Comparison of ENCODE assay signal across 25 cellular contexts in the genomic region with DNA sequence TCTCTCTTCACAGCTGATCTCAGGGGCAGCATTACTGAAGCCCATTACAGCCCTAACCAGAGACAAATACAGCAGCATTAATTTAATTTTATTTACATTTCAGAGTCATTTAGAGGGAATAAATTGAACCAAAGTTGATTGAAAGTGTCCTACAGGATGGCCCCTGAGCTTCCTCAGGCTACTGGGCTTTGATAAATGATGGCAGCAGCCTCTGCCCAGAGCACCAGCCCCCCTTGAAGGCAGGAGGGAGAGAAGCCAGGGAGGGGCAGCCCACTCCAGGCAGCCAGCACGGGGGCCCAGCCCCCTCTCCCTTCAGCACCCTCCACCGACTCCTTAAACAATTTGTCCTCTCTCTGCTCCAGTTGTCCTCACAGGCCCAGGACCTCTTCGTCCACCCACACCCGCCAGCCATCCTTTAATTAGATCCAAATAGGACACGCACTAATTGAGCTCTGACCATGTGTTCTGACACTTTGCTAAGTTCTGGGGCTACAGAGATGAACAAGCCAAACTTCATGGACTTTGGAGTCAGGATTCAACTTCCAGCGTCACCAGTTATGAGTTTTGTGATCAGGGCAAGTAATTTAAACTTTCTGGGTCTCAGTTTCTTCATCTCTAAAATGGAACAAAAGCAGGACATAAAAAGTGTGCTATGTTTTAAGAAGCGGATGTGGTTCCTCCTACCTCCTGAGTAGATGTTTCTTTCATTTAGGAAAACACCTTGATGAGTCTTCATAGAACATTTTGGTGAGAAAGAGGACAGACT. TPM values are rescaled to one million over a fixed set of nuclear protein-coding genes. Genes with fewer than 3 reads are reported as not detected.
A peak's percentile ranks its signal among the peaks of the same experiment; 100 is the strongest.
DNase-seq lines count a peak whose midpoint lies in the region; ATAC-seq, FAIRE-seq and TF ChIP-seq lines count a peak whose summit lies in the region.
"Had no signal": no experiment of that assay in that cellular context is flagged by ENCODE, and none has a peak within 500 bp of the region (broad histone marks: within the 10 kb centered on the region; RNA-seq: fewer than 3 reads in every experiment).

No MANE protein-coding gene starts in this region.

- H3K4me1 ChIP-seq in K562 (replicated peaks in 1 of 2; ENCODE audit: control insufficient read depth in 2 of 2, insufficient read depth in 2 of 2, low read length in 2 of 2) (no peaks in the 10 kb centered on the region), lower lobe of right lung (peaks cover 6% of the 10 kb centered on the region)
- H3K4me1 ChIP-seq: SJSA1 had no signal

- 3% methylated on average over 7 of the region's 7 CpGs for WGBS in K562 (ENCODE audit: insufficient coverage, low coverage, missing lambda C conversion rate)

- no peak overlapping the region for H3K9ac ChIP-seq in K562 (ENCODE audit: insufficient read depth in 1 of 2, low read depth in 2 of 2, low read length in 2 of 2)

- intact Hi-C loops in cardiac septum (cut with DNase I) (no loop called here), left ventricle myocardium superior (cut with micrococcal nuclease) (no loop called here), K562 (cut with micrococcal nuclease) (no loop called here), lower lobe of right lung (cut with DNase I) (no loop called here)

- no peaks in the 10 kb centered on the region for H3K9me1 ChIP-seq in K562 (ENCODE audit: control insufficient read depth, insufficient read depth, low read length)

- DNase-seq in cardiac septum (ENCODE audit: low spot score) (peak; percentile 38), left ventricle myocardium superior (no peak), K562 (ENCODE audit: extremely low read depth in 1 of 4, low spot score in 3 of 4) (no peak), lower lobe of right lung (peak; percentile 10), DMS 273 treated with DMSO at 0.1 percent for 48 hours (lab: John Stamatoyannopoulos, UW) (no peak), GM20000 (ENCODE audit: low spot score) (no peak)
- DNase-seq: Calu3; DMS153; DND-41; H9; NCI-H1048; NCI-H1417; NCI-H1694; NCI-H2029 treated with DMSO at 0.1 percent for 48 hours; NCI-H446 treated with DMSO at 0.1 percent for 48 hours; NCI-H526; NCI-H82; NK-92 treated with Interleukin-12 subunit alpha and Interleukin-12 subunit beta, amount 100 ng/mL, for 24 hours; PC-9; Right ventricle myocardium superior; RPMI8226 had no signal

- BruUV-seq in K562 (replicated peaks; lab: Mats Ljungman, UMichigan): no TSS peak

- H3K4me3 ChIP-seq in K562 (no peak overlapping the region), lower lobe of right lung (no peak overlapping the region)
- H3K4me3 ChIP-seq: PC-9, SJSA1 had no signal

- peaks cover 25 to 40% of the 10 kb centered on the region in 2 experiments for H3K27me3 ChIP-seq in K562 (ENCODE audit: control insufficient read depth in 2 of 2, insufficient read depth in 2 of 2, low read length in 2 of 2)
- no peaks in the 10 kb centered on the region for H3K27me3 ChIP-seq in lower lobe of right lung (ENCODE audit: low read depth)
- H3K27me3 ChIP-seq: SJSA1 had no signal

- H3K27ac ChIP-seq in K562 (ENCODE audit: extremely low read depth, low read depth, low read length) (no peak overlapping the region), lower lobe of right lung (no peak overlapping the region)
- H3K27ac ChIP-seq: 22Rv1, PC-9, SJSA1 had no signal

- no peak for TF ChIP-seq RAD21 in K562 (CRISPR knock-in tag; conservative IDR thresholded peaks at IDR 0.05 in 1 of 2, IDR thresholded peaks at IDR 0.05 in 1 of 2)

- ATAC-seq in left ventricle myocardium superior (no peak), K562 (no peak), lower lobe of right lung (no peak), HG03520 (IDR thresholded peaks at IDR 0.05; ENCODE audit: unreplicated experiment) (no peak)

- POLR2A ChIA-PET in K562 (lab: Yijun Ruan, JAX): interaction anchor here (1.2 to 2.2 kb wide), 2 partner anchors 7 to 17 kb away, joined by 5 to 8 read pairs; no protein-coding TSS in a partner anchor

- in situ Hi-C loops in K562 (cut with MboI): no loop called here

- TF ChIP-seq CTCF in K562 (IDR thresholded peaks at IDR 0.05 in 2 of 3, conservative IDR thresholded peaks at IDR 0.05 in 1 of 3; ENCODE audit: insufficient read depth in 2 of 3, low read depth in 1 of 3, low read length in 3 of 3): no peak
- TF ChIP-seq CTCF in lower lobe of right lung (IDR thresholded peaks at IDR 0.05): no peak
- no peak for TF ChIP-seq CTCF in GM20000 (IDR thresholded peaks at IDR 0.05; ENCODE audit: extremely low read depth, missing control alignments)

- no peak for FAIRE-seq in K562 (lab: Jason Lieb, UNC)
- FAIRE-seq: GM19239 had no signal

- CTCF ChIA-PET in K562 (lab: Yijun Ruan, JAX; ENCODE audit: low intra/inter-chr PET ratio): no interaction called here

- no peak overlapping the region for H3K4me2 ChIP-seq in K562 (ENCODE audit: insufficient read depth, low read length)
- H3K4me2 ChIP-seq: PC-9 had no signal

- no peak for TF ChIP-seq EP300 in K562 (IDR thresholded peaks at IDR 0.05; ENCODE audit: low read length)

- no peak overlapping the region for H2AFZ ChIP-seq in K562 (ENCODE audit: low read depth, low read length)
- H2AFZ ChIP-seq: PC-9 had no signal

- no peak for TF ChIP-seq POLR2A in K562 (conservative IDR thresholded peaks at IDR 0.05)

- no peaks in the 10 kb centered on the region for H3K79me2 ChIP-seq in K562 (ENCODE audit: control insufficient read depth, insufficient read depth, low read length)

- H3K9me3 ChIP-seq in K562 (replicated peaks; ENCODE audit: control insufficient read depth, insufficient read depth, low read depth, low read length) (no peaks in the 10 kb centered on the region), lower lobe of right lung (no peaks in the 10 kb centered on the region)
- H3K9me3 ChIP-seq: SJSA1 had no signal

- no peaks in the 10 kb centered on the region for H3K36me3 ChIP-seq in K562 (ENCODE audit: control insufficient read depth, insufficient read depth, low read length)
- H3K36me3 ChIP-seq in lower lobe of right lung: no peaks in the 10 kb centered on the region
- H3K36me3 ChIP-seq: SJSA1 had no signal

- 0 out of 2 replicates have a peak, but pooled peaks cover 3% of the 10 kb centered on the region for H4K20me1 ChIP-seq in K562 (replicated peaks; ENCODE audit: control insufficient read depth, insufficient read depth, low read length)

TF ChIP-seq in K562, 482 proteins besides CTCF, POLR2A, EP300 and RAD21:
- TF ChIP-seq RBM25 (IDR thresholded peaks at IDR 0.05; ENCODE audit: low read depth, low read length, severe bottlenecking): peak; percentile 92
- TF ChIP-seq, protein P1, sequence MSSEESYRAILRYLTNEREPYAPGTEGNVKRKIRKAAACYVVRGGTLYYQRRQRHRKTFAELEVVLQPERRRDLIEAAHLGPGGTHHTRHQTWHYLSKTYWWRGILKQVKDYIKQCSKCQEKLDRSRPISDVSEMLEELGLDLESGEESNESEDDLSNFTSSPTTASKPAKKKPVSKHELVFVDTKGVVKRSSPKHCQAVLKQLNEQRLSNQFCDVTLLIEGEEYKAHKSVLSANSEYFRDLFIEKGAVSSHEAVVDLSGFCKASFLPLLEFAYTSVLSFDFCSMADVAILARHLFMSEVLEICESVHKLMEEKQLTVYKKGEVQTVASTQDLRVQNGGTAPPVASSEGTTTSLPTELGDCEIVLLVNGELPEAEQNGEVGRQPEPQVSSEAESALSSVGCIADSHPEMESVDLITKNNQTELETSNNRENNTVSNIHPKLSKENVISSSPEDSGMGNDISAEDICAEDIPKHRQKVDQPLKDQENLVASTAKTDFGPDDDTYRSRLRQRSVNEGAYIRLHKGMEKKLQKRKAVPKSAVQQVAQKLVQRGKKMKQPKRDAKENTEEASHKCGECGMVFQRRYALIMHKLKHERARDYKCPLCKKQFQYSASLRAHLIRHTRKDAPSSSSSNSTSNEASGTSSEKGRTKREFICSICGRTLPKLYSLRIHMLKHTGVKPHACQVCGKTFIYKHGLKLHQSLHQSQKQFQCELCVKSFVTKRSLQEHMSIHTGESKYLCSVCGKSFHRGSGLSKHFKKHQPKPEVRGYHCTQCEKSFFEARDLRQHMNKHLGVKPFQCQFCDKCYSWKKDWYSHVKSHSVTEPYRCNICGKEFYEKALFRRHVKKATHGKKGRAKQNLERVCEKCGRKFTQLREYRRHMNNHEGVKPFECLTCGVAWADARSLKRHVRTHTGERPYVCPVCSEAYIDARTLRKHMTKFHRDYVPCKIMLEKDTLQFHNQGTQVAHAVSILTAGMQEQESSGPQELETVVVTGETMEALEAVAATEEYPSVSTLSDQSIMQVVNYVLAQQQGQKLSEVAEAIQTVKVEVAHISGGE (CRISPR knock-in tag; IDR thresholded peaks at IDR 0.05): no peak
- no peak for TF ChIP-seq ZNF780A (CRISPR knock-in tag; IDR thresholded peaks at IDR 0.05)
- TF ChIP-seq BCOR (IDR thresholded peaks at IDR 0.05): 0 out of 2 replicates have a peak, but pooled peaks have one; percentile 18

RNA-seq across cellular contexts. Expression of a gene that starts 18.4 kb away (rescaled TPM):
- total RNA-seq in cardiac septum: 92.6 TPM
- 83.5 TPM for total RNA-seq in left ventricle myocardium superior
- 19.0 and 22.3 TPM in 2 replicates for total RNA-seq in K562 (2011; cell fraction: chromatin; rRNA removed; ENCODE audit: low replicate concordance)
- total RNA-seq in K562 (2011; cell fraction: nucleolus; rRNA removed): 7.5 and 10.5 TPM in 2 replicates
- total RNA-seq in K562 (2011; cell fraction: nucleoplasm; rRNA removed): 15.2 and 29.8 TPM in 2 replicates
- 6.1 and 10.5 TPM in 2 replicates for total RNA-seq in K562 (2014; rRNA removed)
- 11.8 and 18.5 TPM in 2 replicates for total RNA-seq in K562 (2014; rRNA removed; fragmentation: Illumina TruSeq; extraction: Trizol)
- total RNA-seq in K562 (2015; rRNA removed; fragmentation: Illumina TruSeq; extraction: Trizol): 11.8 and 12.8 TPM in 2 replicates
- total RNA-seq in K562 (2021): 23.4 and 26.5 TPM in 2 replicates
- 7.2 and 12.7 TPM in 2 replicates for polyA plus RNA-seq in K562 (2011; rRNA removed)
- 6.0 and 6.2 TPM in 2 replicates for polyA plus RNA-seq in K562 (2011; cell fraction: cytosol; rRNA removed)
- 6.9 and 7.1 TPM in 2 replicates for polyA plus RNA-seq in K562 (2011; cell fraction: nucleus; rRNA removed)
- 42.2 and 91.3 TPM in 2 replicates for polyA plus RNA-seq in K562 (2012)
- polyA plus RNA-seq in K562 (2014; fragmentation: Illumina TruSeq; extraction: Trizol): 26.6 and 31.4 TPM in 2 replicates
- under 1 TPM; 0.81 to 0.87 TPM for polyA plus RNA-seq in K562 (2014; fragmentation: Nextera tagmentation; extraction: Ambion mirVana)
- polyA plus RNA-seq in K562 (2014; rRNA removed): 9.4 and 14.4 TPM in 2 replicates
- polyA minus RNA-seq in K562 (2011; rRNA and poly(A)+ RNA removed): 7.8 and 10.0 TPM in 2 replicates
- polyA minus RNA-seq in K562 (2011; cell fraction: cytosol; rRNA and poly(A)+ RNA removed): 9.6 and 11.7 TPM in 2 replicates
- polyA minus RNA-seq in K562 (2011; cell fraction: nucleus; rRNA and poly(A)+ RNA removed): 4.4 and 7.9 TPM in 2 replicates
- 83.3 TPM for total RNA-seq in lower lobe of right lung

Comparison
In these comparisons a context has a peak if more than half of its experiments do, and no peak if none do; other contexts are left out.
1. DNase-seq: peak in cardiac septum (single experiment) and lower lobe of right lung (single experiment); none in left ventricle myocardium superior (single experiment), K562 (0 of 4), DMS 273 treated with DMSO at 0.1 percent for 48 hours (single experiment) and GM20000 (single experiment).